Comparison of ENCODE assay signal across 2 cellular contexts in the genomic region with DNA sequence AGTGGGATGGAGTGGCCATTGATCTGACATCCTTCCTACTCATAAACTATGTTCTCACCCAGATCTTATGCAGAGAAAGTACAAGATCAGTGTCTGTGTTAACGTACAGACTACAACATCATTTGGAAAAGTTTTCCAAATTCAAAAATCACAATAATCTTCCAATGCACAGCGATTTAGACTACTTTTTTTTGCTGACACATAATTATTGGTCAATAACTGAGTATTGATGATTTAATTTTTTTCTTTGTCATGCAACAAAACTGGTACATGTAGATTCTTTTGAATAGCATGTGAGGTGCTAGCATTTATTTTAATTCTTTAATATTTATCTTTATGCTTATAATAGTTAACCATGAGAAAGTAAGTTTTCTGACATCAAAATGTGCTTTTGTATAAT.
A peak's percentile ranks its signal among the peaks of the same experiment; 100 is the strongest.
TF ChIP-seq lines count a peak whose summit lies in the region.

No MANE protein-coding gene starts in this region.

TF ChIP-seq in A549, 52 proteins besides CTCF, POLR2A, EP300 and RAD21:
- TF ChIP-seq, protein P1, sequence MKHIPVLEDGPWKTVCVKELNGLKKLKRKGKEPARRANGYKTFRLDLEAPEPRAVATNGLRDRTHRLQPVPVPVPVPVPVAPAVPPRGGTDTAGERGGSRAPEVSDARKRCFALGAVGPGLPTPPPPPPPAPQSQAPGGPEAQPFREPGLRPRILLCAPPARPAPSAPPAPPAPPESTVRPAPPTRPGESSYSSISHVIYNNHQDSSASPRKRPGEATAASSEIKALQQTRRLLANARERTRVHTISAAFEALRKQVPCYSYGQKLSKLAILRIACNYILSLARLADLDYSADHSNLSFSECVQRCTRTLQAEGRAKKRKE (CRISPR knock-in tag; IDR thresholded peaks at IDR 0.05; ENCODE audit: low read depth): no peak
- TF ChIP-seq MAFK (IDR thresholded peaks at IDR 0.05; ENCODE audit: partially characterized antibody): peak; percentile 91
TF ChIP-seq in A549: peak in this region for 1.

TF ChIP-seq in H1, 55 proteins besides CTCF, POLR2A, EP300 and RAD21:
- TF ChIP-seq KDM5A (IDR thresholded peaks at IDR 0.05; ENCODE audit: low read length): no peak
- TF ChIP-seq MAFK (IDR thresholded peaks at IDR 0.05; ENCODE audit: low read depth, low read length): peak; percentile 55; the same call in 1 of the 2 replicates
